Comparison of ENCODE assay signal across 12 cellular contexts in genomic region chr6:110063864-110064263, GRCh38.
A peak's percentile ranks its signal among the peaks of the same experiment; 100 is the strongest.
DNase-seq lines count a peak whose midpoint lies in the region; ATAC-seq and TF ChIP-seq lines count a peak whose summit lies in the region.
"Had no signal": no experiment of that assay in that cellular context is flagged by ENCODE, and none has a peak within 500 bp of the region (broad histone marks: within the 10 kb centered on the region; RNA-seq: fewer than 3 reads in every experiment).

No MANE protein-coding gene starts in this region.

- no peak for DNase-seq in activated naive CD4-positive, alpha-beta T cell treated with anti-CD3 and anti-CD28 coated beads, Interleukin-2, amount 50 U/mL, for 72 hours (ENCODE audit: low spot score in 2 of 2)
- no peak for DNase-seq in activated naive CD4-positive, alpha-beta T cell treated with anti-CD3 and anti-CD28 coated beads, Interleukin-2, amount 10 ng/mL, durations not matched to agents 7 days and 5 days
- DNase-seq in activated CD8-positive, alpha-beta T cell treated with anti-CD3 and anti-CD28 coated beads for 36 hours, result peak; percentile 45
- DNase-seq in stimulated activated naive CD8-positive, alpha-beta T cell treated with anti-CD3 and anti-CD28 coated beads, Interleukin-15, amount 100 ng/mL, for 72 hours, result peak; percentile 26 to 57
- DNase-seq in activated naive CD4-positive, alpha-beta T cell treated with anti-CD3 and anti-CD28 coated beads, Interleukin-2, amount 50 U/mL, for 16 hours, result no peak
- DNase-seq in COLO668 (lab: John Stamatoyannopoulos, UW; ENCODE audit: unreplicated experiment) (no peak), KG1 (lab: John Stamatoyannopoulos, UW) (no peak)
- DNase-seq: foreskin melanocyte, MM.1S, natural killer cell, sigmoid colon had no signal

- peaks cover 3% of the 10 kb centered on the region for H3K4me1 Mint-ChIP-seq in activated naive CD4-positive, alpha-beta T cell treated with anti-CD3 and anti-CD28 coated beads, Interleukin-2, amount 10 ng/mL, durations not matched to agents 7 days and 5 days
- peaks cover 6% of the 10 kb centered on the region for H3K4me1 Mint-ChIP-seq in activated CD8-positive, alpha-beta T cell treated with anti-CD3 and anti-CD28 coated beads for 36 hours (ENCODE audit: low read depth)
- peaks cover 12% of the 10 kb centered on the region for H3K4me1 Mint-ChIP-seq in stimulated activated naive CD8-positive, alpha-beta T cell treated with anti-CD3 and anti-CD28 coated beads, Interleukin-15, amount 100 ng/mL, for 72 hours
- H3K4me1 Mint-ChIP-seq: natural killer cell had no signal

- POLR2A ChIA-PET in activated CD8-positive, alpha-beta T cell treated with anti-CD3 and anti-CD28 coated beads for 36 hours (lab: Charles Lee), result no interaction called here

- no peaks in the 10 kb centered on the region for H3K9me3 Mint-ChIP-seq in activated naive CD4-positive, alpha-beta T cell treated with anti-CD3 and anti-CD28 coated beads, Interleukin-2, amount 50 U/mL, for 72 hours
- no peaks in the 10 kb centered on the region for H3K9me3 Mint-ChIP-seq in activated naive CD4-positive, alpha-beta T cell treated with anti-CD3 and anti-CD28 coated beads, Interleukin-2, amount 10 ng/mL, durations not matched to agents 7 days and 5 days
- no peaks in the 10 kb centered on the region for H3K9me3 Mint-ChIP-seq in activated CD8-positive, alpha-beta T cell treated with anti-CD3 and anti-CD28 coated beads for 36 hours
- no peaks in the 10 kb centered on the region for H3K9me3 Mint-ChIP-seq in stimulated activated naive CD8-positive, alpha-beta T cell treated with anti-CD3 and anti-CD28 coated beads, Interleukin-15, amount 100 ng/mL, for 72 hours
- H3K9me3 Mint-ChIP-seq: natural killer cell had no signal

- intact Hi-C loops in activated CD8-positive, alpha-beta T cell treated with anti-CD3 and anti-CD28 coated beads for 36 hours (cut with micrococcal nuclease), result no loop called here

- CTCF ChIA-PET in activated naive CD4-positive, alpha-beta T cell treated with anti-CD3 and anti-CD28 coated beads, Interleukin-2, amount 10 ng/mL, durations not matched to agents 7 days and 5 days (lab: Charles Lee), result interaction anchor here (1.0 to 2.0 kb wide), 3 partner anchors 10 to 359 kb away, joined by 3 to 5 read pairs (median 4); no protein-coding TSS in a partner anchor
- CTCF ChIA-PET in activated CD8-positive, alpha-beta T cell treated with anti-CD3 and anti-CD28 coated beads for 36 hours (lab: Charles Lee), result interaction anchor here (0.7 kb wide), 1 partner anchor 24 kb away, joined by 3 read pairs; no protein-coding TSS in a partner anchor

- H3K27ac Mint-ChIP-seq in activated naive CD4-positive, alpha-beta T cell treated with anti-CD3 and anti-CD28 coated beads, Interleukin-2, amount 50 U/mL, for 72 hours, result no peak overlapping the region
- no peak overlapping the region for H3K27ac Mint-ChIP-seq in activated naive CD4-positive, alpha-beta T cell treated with anti-CD3 and anti-CD28 coated beads, Interleukin-2, amount 10 ng/mL, durations not matched to agents 7 days and 5 days
- H3K27ac Mint-ChIP-seq in activated CD8-positive, alpha-beta T cell treated with anti-CD3 and anti-CD28 coated beads for 36 hours, result no peak overlapping the region
- peak overlapping the region in 1 of 2 donors; percentile 22 for H3K27ac Mint-ChIP-seq in stimulated activated naive CD8-positive, alpha-beta T cell treated with anti-CD3 and anti-CD28 coated beads, Interleukin-15, amount 100 ng/mL, for 72 hours
- H3K27ac Mint-ChIP-seq: natural killer cell had no signal

- ATAC-seq in activated naive CD4-positive, alpha-beta T cell treated with anti-CD3 and anti-CD28 coated beads, Interleukin-2, amount 50 U/mL, for 72 hours, result peak; percentile 74 to 97
- peak; percentile 68 for ATAC-seq in HG03064 (IDR thresholded peaks at IDR 0.05; ENCODE audit: low read depth, unreplicated experiment)
- ATAC-seq in activated CD8-positive, alpha-beta T cell treated with anti-CD3 and anti-CD28 coated beads for 36 hours, result peak; percentile 80
- peak; percentile 92 for ATAC-seq in stimulated activated naive CD8-positive, alpha-beta T cell treated with anti-CD3 and anti-CD28 coated beads, Interleukin-15, amount 100 ng/mL, for 72 hours

- H3K4me3 Mint-ChIP-seq in activated naive CD4-positive, alpha-beta T cell treated with anti-CD3 and anti-CD28 coated beads, Interleukin-2, amount 10 ng/mL, durations not matched to agents 7 days and 5 days, result no peak overlapping the region
- H3K4me3 Mint-ChIP-seq in activated CD8-positive, alpha-beta T cell treated with anti-CD3 and anti-CD28 coated beads for 36 hours, result no peak overlapping the region
- no peak overlapping the region for H3K4me3 Mint-ChIP-seq in stimulated activated naive CD8-positive, alpha-beta T cell treated with anti-CD3 and anti-CD28 coated beads, Interleukin-15, amount 100 ng/mL, for 72 hours
- H3K4me3 Mint-ChIP-seq: natural killer cell had no signal

- no peaks in the 10 kb centered on the region for H3K36me3 Mint-ChIP-seq in activated naive CD4-positive, alpha-beta T cell treated with anti-CD3 and anti-CD28 coated beads, Interleukin-2, amount 50 U/mL, for 72 hours
- no peaks in the 10 kb centered on the region for H3K36me3 Mint-ChIP-seq in activated naive CD4-positive, alpha-beta T cell treated with anti-CD3 and anti-CD28 coated beads, Interleukin-2, amount 10 ng/mL, durations not matched to agents 7 days and 5 days
- no peaks in the 10 kb centered on the region for H3K36me3 Mint-ChIP-seq in activated CD8-positive, alpha-beta T cell treated with anti-CD3 and anti-CD28 coated beads for 36 hours (ENCODE audit: low read depth)
- H3K36me3 Mint-ChIP-seq: natural killer cell had no signal

- TF ChIP-seq CTCF in activated CD8-positive, alpha-beta T cell treated with anti-CD3 and anti-CD28 coated beads for 36 hours (IDR thresholded peaks at IDR 0.05), result no peak

- H3K27me3 Mint-ChIP-seq in activated naive CD4-positive, alpha-beta T cell treated with anti-CD3 and anti-CD28 coated beads, Interleukin-2, amount 10 ng/mL, durations not matched to agents 7 days and 5 days, result peaks cover 46% of the 10 kb centered on the region
- H3K27me3 Mint-ChIP-seq in activated CD8-positive, alpha-beta T cell treated with anti-CD3 and anti-CD28 coated beads for 36 hours, result peaks cover 12% of the 10 kb centered on the region
- H3K27me3 Mint-ChIP-seq in stimulated activated naive CD8-positive, alpha-beta T cell treated with anti-CD3 and anti-CD28 coated beads, Interleukin-15, amount 100 ng/mL, for 72 hours, result peaks cover 13% of the 10 kb centered on the region

Comparison
In these comparisons a context has a peak if more than half of its experiments do, and no peak if none do; other contexts are left out.
1. DNase-seq: peak in activated CD8-positive, alpha-beta T cell treated with anti-CD3 and anti-CD28 coated beads for 36 hours (single experiment) and stimulated activated naive CD8-positive, alpha-beta T cell treated with anti-CD3 and anti-CD28 coated beads, Interleukin-15, amount 100 ng/mL, for 72 hours (2 of 2); none in activated naive CD4-positive, alpha-beta T cell treated with anti-CD3 and anti-CD28 coated beads, Interleukin-2, amount 50 U/mL, for 72 hours (0 of 2), activated naive CD4-positive, alpha-beta T cell treated with anti-CD3 and anti-CD28 coated beads, Interleukin-2, amount 10 ng/mL, durations not matched to agents 7 days and 5 days (single experiment), activated naive CD4-positive, alpha-beta T cell treated with anti-CD3 and anti-CD28 coated beads, Interleukin-2, amount 50 U/mL, for 16 hours (single experiment), COLO668 (single experiment) and KG1 (single experiment).
2. Peak in every context shown above with its lines, with median percentiles within 50 percentile points of each other: ATAC-seq.